In genomic region chr1:229624521-229624905, GRCh38 we compare ENCODE assay signal across 8 cellular contexts. TPM values are rescaled to one million over a fixed set of nuclear protein-coding genes. Genes with fewer than 3 reads are reported as not detected.
DNase-seq lines count a peak whose midpoint lies in the region; ATAC-seq and TF ChIP-seq lines count a peak whose summit lies in the region.

No MANE protein-coding gene starts in this region.

- DNase-seq in GM10266 (ENCODE audit: extremely low spot score), result peak; percentile 16
- no peak for DNase-seq in SK-N-MC (ENCODE audit: low read depth, low spot score)
- DNase-seq in fibroblast of the aortic adventitia (ENCODE audit: low read depth), result no peak
- DNase-seq in gastrocnemius medialis, result no peak

- in situ Hi-C loops in gastrocnemius medialis (cut with MboI; ENCODE audit: low sequenced_read_pairs in 4 of 4), result loop anchor here in 2 of 4 donors (10.0 kb wide), 1 partner anchor 60 kb away; no protein-coding TSS in a partner anchor

- intact Hi-C loops in gastrocnemius medialis (cut with DNase I; ENCODE audit: low total_unique reads), result loop anchor here (10.0 kb wide), 2 partner anchors 1540 to 1680 kb away; partner anchors contain the start of genes ARF1 and WNT9A

- peak overlapping the region; percentile 77 for H3K9ac ChIP-seq in SK-N-MC (ENCODE audit: insufficient read length)

- TF ChIP-seq CTCF in GM10266 (IDR thresholded peaks at IDR 0.05; ENCODE audit: control insufficient read depth, insufficient read depth, low read depth, missing control alignments) (no peak), fibroblast of the aortic adventitia (IDR thresholded peaks at IDR 0.05; ENCODE audit: insufficient read depth, low read length) (no peak), gastrocnemius medialis (IDR thresholded peaks at IDR 0.05 in 4 of 5, conservative IDR thresholded peaks at IDR 0.05 in 1 of 5) (no peak)

- H3K4me1 ChIP-seq in gastrocnemius medialis, result peaks cover 61 to 65% of the 10 kb centered on the region in 2 donors

- H3K36me3 ChIP-seq in SK-N-MC (ENCODE audit: insufficient read depth, low read length) (peaks cover 12% of the 10 kb centered on the region), gastrocnemius medialis (no peaks in the 10 kb centered on the region)

- ATAC-seq in gastrocnemius medialis, result no peak
- no peak for ATAC-seq in GM21737 (IDR thresholded peaks at IDR 0.05; ENCODE audit: unreplicated experiment)
- no peak for ATAC-seq in GM21529 (IDR thresholded peaks at IDR 0.05; ENCODE audit: unreplicated experiment)
- ATAC-seq in GM18861 (IDR thresholded peaks at IDR 0.05; ENCODE audit: unreplicated experiment), result no peak
- ATAC-seq in HG03280 (IDR thresholded peaks at IDR 0.05; ENCODE audit: unreplicated experiment), result no peak

- H3K4me3 ChIP-seq in SK-N-MC (peak overlapping the region; percentile 94), fibroblast of the aortic adventitia (ENCODE audit: low read depth, low read length) (peak overlapping the region; percentile 89), gastrocnemius medialis (peak overlapping the region; percentile 82 to 96 (median 88))

- H3K27me3 ChIP-seq in gastrocnemius medialis, result no peaks in the 10 kb centered on the region

- TF ChIP-seq POLR2A in gastrocnemius medialis (IDR thresholded peaks at IDR 0.05), result no peak

- no peaks in the 10 kb centered on the region for H3K9me3 ChIP-seq in SK-N-MC (ENCODE audit: low read depth, low read length)
- H3K9me3 ChIP-seq in gastrocnemius medialis, result no peaks in the 10 kb centered on the region

- no peak overlapping the region for H3K27ac ChIP-seq in SK-N-MC
- H3K27ac ChIP-seq in gastrocnemius medialis, result peak overlapping the region; percentile 92 to 99 (median 96)

RNA-seq across cellular contexts. Expression of gene TAF5L, which starts 1.4 kb away (rescaled TPM):
- 9.9 and 14.3 TPM in 2 replicates for total RNA-seq in fibroblast of the aortic adventitia (ENCODE audit: low replicate concordance)
- total RNA-seq in gastrocnemius medialis, result 10 to 100 TPM; 14.5 to 37.4 (median 24.3) TPM

RNA-seq across cellular contexts. Expression of gene URB2, which starts 1.5 kb away (rescaled TPM):
- total RNA-seq in fibroblast of the aortic adventitia (ENCODE audit: low replicate concordance) (9.6 and 10.7 TPM in 2 replicates), gastrocnemius medialis (10 to 100 TPM in 3 of 4 donors, 1 to 10 TPM in 1; 9.9 to 20.6 (median 13.4) TPM)
